In genomic region chr10:60134548-60134947, GRCh38 we compare ENCODE assay signal across 1 cellular context.
TF ChIP-seq lines count a peak whose summit lies in the region.

No MANE protein-coding gene starts in this region.

TF ChIP-seq in SK-N-SH, 30 proteins besides CTCF, POLR2A, EP300 and RAD21:
- TF ChIP-seq, protein P1, sequence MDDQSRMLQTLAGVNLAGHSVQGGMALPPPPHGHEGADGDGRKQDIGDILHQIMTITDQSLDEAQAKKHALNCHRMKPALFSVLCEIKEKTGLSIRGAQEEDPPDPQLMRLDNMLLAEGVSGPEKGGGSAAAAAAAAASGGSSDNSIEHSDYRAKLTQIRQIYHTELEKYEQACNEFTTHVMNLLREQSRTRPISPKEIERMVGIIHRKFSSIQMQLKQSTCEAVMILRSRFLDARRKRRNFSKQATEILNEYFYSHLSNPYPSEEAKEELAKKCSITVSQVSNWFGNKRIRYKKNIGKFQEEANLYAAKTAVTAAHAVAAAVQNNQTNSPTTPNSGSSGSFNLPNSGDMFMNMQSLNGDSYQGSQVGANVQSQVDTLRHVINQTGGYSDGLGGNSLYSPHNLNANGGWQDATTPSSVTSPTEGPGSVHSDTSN (IDR thresholded peaks at IDR 0.05), result peak; percentile 71
- peak; percentile 82 for TF ChIP-seq TCF12 (IDR thresholded peaks at IDR 0.05)
- no peak for TF ChIP-seq ELF1 (IDR thresholded peaks at IDR 0.05)
- TF ChIP-seq JUND (IDR thresholded peaks at IDR 0.05), result peak; percentile 42
TF ChIP-seq in SK-N-SH: peak in this region for 3.
